In genomic region chr13:32272021-32272695, GRCh38 we compare ENCODE assay signal across 29 cellular contexts. TPM values are rescaled to one million over a fixed set of nuclear protein-coding genes. Genes with fewer than 3 reads are reported as not detected.
A peak's percentile ranks its signal among the peaks of the same experiment; 100 is the strongest.
DNase-seq lines count a peak whose midpoint lies in the region; FAIRE-seq and TF ChIP-seq lines count a peak whose summit lies in the region.
"Had no signal": no experiment of that assay in that cellular context is flagged by ENCODE, and none has a peak within 500 bp of the region (broad histone marks: within the 10 kb centered on the region; RNA-seq: fewer than 3 reads in every experiment).

No MANE protein-coding gene starts in this region.

- no peak for DNase-seq in activated CD4-positive, alpha-beta T cell treated with anti-CD3 and anti-CD28 coated beads, Interleukin-2, amount 10 ng/mL, durations not matched to agents 24 days and 14 days
- DNase-seq in activated CD4-positive, alpha-beta T cell treated with anti-CD3 and anti-CD28 coated beads for 1 hour = no peak
- DNase-seq in GM18507 (ENCODE audit: extremely low spot score, insufficient read length, low read depth) (no peak), fibroblast of mammary gland (ENCODE audit: low read depth) (peak; percentile 10), nucleus accumbens (lab: John Stamatoyannopoulos, UW) (no peak), GM03348 (ENCODE audit: low spot score) (no peak)
- DNase-seq in activated T-helper 2 cell treated with anti-CD3 and anti-CD28 coated beads, Interferon-gamma antibody, Interleukin-2, Interleukin-4, amounts not matched to agents 10 μg/mL and 5 μg/mL and 100 μg/mL, durations not matched to agents 14 hours and 24 hours and 36 hours (ENCODE audit: low spot score) = no peak
- DNase-seq in stimulated activated CD4-positive, alpha-beta T cell treated with anti-CD3 and anti-CD28 coated beads, Interleukin-1b, Interleukin-23, amount 100 ng/mL, for 48 hours = no peak
- DNase-seq: activated effector memory CD4-positive, alpha-beta T cell treated with Interleukin-2 at 50 U/mL for 16 hours; CD4-positive, alpha-beta memory T cell; DMS 273 treated with DMSO at 0.1 percent for 48 hours; effector memory CD8-positive, alpha-beta T cell; kidney; NCI-H2081 treated with DMSO at 0.1 percent for 48 hours; NCI-H82; stimulated activated CD4-positive, alpha-beta T cell treated with anti-CD3 and anti-CD28 coated beads, Interleukin-2, amount 100 ng/mL, for 24 hours; T-helper 9 cell had no signal

- H3K4me3 Mint-ChIP-seq in activated CD4-positive, alpha-beta T cell treated with anti-CD3 and anti-CD28 coated beads, Interleukin-2, amount 10 ng/mL, durations not matched to agents 24 days and 14 days = no peak overlapping the region
- no peak overlapping the region for H3K4me3 Mint-ChIP-seq in activated T-helper 2 cell treated with anti-CD3 and anti-CD28 coated beads, Interferon-gamma antibody, Interleukin-2, Interleukin-4, amounts not matched to agents 10 μg/mL and 5 μg/mL and 100 μg/mL, durations not matched to agents 14 hours and 24 hours and 36 hours (ENCODE audit: low read depth)
- H3K4me3 Mint-ChIP-seq: brain; CD4-positive, alpha-beta memory T cell; effector memory CD8-positive, alpha-beta T cell; IgD-negative memory B cell; neural progenitor cell had no signal

- peaks cover 7% of the 10 kb centered on the region for H3K36me3 Mint-ChIP-seq in activated CD4-positive, alpha-beta T cell treated with anti-CD3 and anti-CD28 coated beads, Interleukin-2, amount 10 ng/mL, durations not matched to agents 24 days and 14 days (ENCODE audit: low read depth)
- H3K36me3 Mint-ChIP-seq in activated T-helper 2 cell treated with anti-CD3 and anti-CD28 coated beads, Interferon-gamma antibody, Interleukin-2, Interleukin-4, amounts not matched to agents 10 μg/mL and 5 μg/mL and 100 μg/mL, durations not matched to agents 14 hours and 24 hours and 36 hours (ENCODE audit: low read depth) = peaks cover 5% of the 10 kb centered on the region
- H3K36me3 Mint-ChIP-seq: neural progenitor cell had no signal

- H3K4me1 Mint-ChIP-seq in activated CD4-positive, alpha-beta T cell treated with anti-CD3 and anti-CD28 coated beads, Interleukin-2, amount 10 ng/mL, durations not matched to agents 24 days and 14 days = peaks cover 6% of the 10 kb centered on the region
- H3K4me1 Mint-ChIP-seq in activated T-helper 2 cell treated with anti-CD3 and anti-CD28 coated beads, Interferon-gamma antibody, Interleukin-2, Interleukin-4, amounts not matched to agents 10 μg/mL and 5 μg/mL and 100 μg/mL, durations not matched to agents 14 hours and 24 hours and 36 hours (ENCODE audit: low read depth) = peaks cover 5% of the 10 kb centered on the region
- H3K4me1 Mint-ChIP-seq: brain, IgD-negative memory B cell had no signal

- no peaks in the 10 kb centered on the region for H3K27me3 Mint-ChIP-seq in activated CD4-positive, alpha-beta T cell treated with anti-CD3 and anti-CD28 coated beads, Interleukin-2, amount 10 ng/mL, durations not matched to agents 24 days and 14 days
- no peaks in the 10 kb centered on the region for H3K27me3 Mint-ChIP-seq in activated T-helper 2 cell treated with anti-CD3 and anti-CD28 coated beads, Interferon-gamma antibody, Interleukin-2, Interleukin-4, amounts not matched to agents 10 μg/mL and 5 μg/mL and 100 μg/mL, durations not matched to agents 14 hours and 24 hours and 36 hours (ENCODE audit: low read depth)
- H3K27me3 Mint-ChIP-seq: brain; CD4-positive, alpha-beta memory T cell; IgD-negative memory B cell had no signal

- TF ChIP-seq CTCF in fibroblast of mammary gland (conservative IDR thresholded peaks at IDR 0.05; ENCODE audit: control insufficient read depth, insufficient read depth, low read depth, low read length) = no peak

- H3K27ac Mint-ChIP-seq in activated CD4-positive, alpha-beta T cell treated with anti-CD3 and anti-CD28 coated beads, Interleukin-2, amount 10 ng/mL, durations not matched to agents 24 days and 14 days = peak overlapping the region; percentile 37
- peak overlapping the region; percentile 62 for H3K27ac Mint-ChIP-seq in activated T-helper 2 cell treated with anti-CD3 and anti-CD28 coated beads, Interferon-gamma antibody, Interleukin-2, Interleukin-4, amounts not matched to agents 10 μg/mL and 5 μg/mL and 100 μg/mL, durations not matched to agents 14 hours and 24 hours and 36 hours
- H3K27ac Mint-ChIP-seq: brain; CD4-positive, alpha-beta memory T cell; effector memory CD8-positive, alpha-beta T cell; neural progenitor cell had no signal

- no peaks in the 10 kb centered on the region for H3K9me3 Mint-ChIP-seq in activated CD4-positive, alpha-beta T cell treated with anti-CD3 and anti-CD28 coated beads, Interleukin-2, amount 10 ng/mL, durations not matched to agents 24 days and 14 days
- no peaks in the 10 kb centered on the region for H3K9me3 Mint-ChIP-seq in activated T-helper 2 cell treated with anti-CD3 and anti-CD28 coated beads, Interferon-gamma antibody, Interleukin-2, Interleukin-4, amounts not matched to agents 10 μg/mL and 5 μg/mL and 100 μg/mL, durations not matched to agents 14 hours and 24 hours and 36 hours
- H3K9me3 Mint-ChIP-seq: CD4-positive, alpha-beta memory T cell; effector memory CD8-positive, alpha-beta T cell; IgD-negative memory B cell had no signal

- peak; percentile 12 for FAIRE-seq in GM18507 (lab: Jason Lieb, UNC)
- FAIRE-seq: colon, GM19239, kidney had no signal

- no peak overlapping the region for H3K4me3 ChIP-seq in fibroblast of mammary gland (ENCODE audit: control insufficient read depth, low read depth, low read length)
- H3K4me3 ChIP-seq: esophagus muscularis mucosa, lung, neural progenitor cell had no signal

- intact Hi-C loops in activated CD4-positive, alpha-beta T cell treated with anti-CD3 and anti-CD28 coated beads, Interleukin-2, amount 10 ng/mL, durations not matched to agents 24 days and 14 days (cut with micrococcal nuclease) = no loop called here
- intact Hi-C loops in activated T-helper 2 cell treated with anti-CD3 and anti-CD28 coated beads, Interferon-gamma antibody, Interleukin-2, Interleukin-4, amounts not matched to agents 10 μg/mL and 5 μg/mL and 100 μg/mL, durations not matched to agents 14 hours and 24 hours and 36 hours (cut with micrococcal nuclease) = loop anchor here (2.0 kb wide), 1 partner anchor 29 kb away; no protein-coding TSS in a partner anchor

RNA-seq across cellular contexts. Expression of gene ZAR1L, which starts 43.0 kb away (rescaled TPM):
- total RNA-seq in activated CD4-positive, alpha-beta T cell treated with anti-CD3 and anti-CD28 coated beads, Interleukin-2, amount 10 ng/mL, durations not matched to agents 24 days and 14 days = 0.19 TPM in 1 of 2 replicates, not detected in the other
- not detected in 2 replicates for total RNA-seq in activated T-helper 2 cell treated with anti-CD3 and anti-CD28 coated beads, Interferon-gamma antibody, Interleukin-2, Interleukin-4, amounts not matched to agents 10 μg/mL and 5 μg/mL and 100 μg/mL, durations not matched to agents 14 hours and 24 hours and 36 hours
- total RNA-seq: A172; activated CD8-positive, alpha-beta memory T cell treated with anti-CD3 and anti-CD28 coated beads for 36 hours; CD4-positive, alpha-beta memory T cell; esophagus muscularis mucosa; kidney; lung; M059J; skeletal muscle tissue; ureter had no signal

RNA-seq across cellular contexts. Expression of gene BRCA2, which starts 43.1 kb away (rescaled TPM):
- 23.1 and 24.7 TPM in 2 replicates for total RNA-seq in activated CD4-positive, alpha-beta T cell treated with anti-CD3 and anti-CD28 coated beads, Interleukin-2, amount 10 ng/mL, durations not matched to agents 24 days and 14 days
- total RNA-seq in activated T-helper 2 cell treated with anti-CD3 and anti-CD28 coated beads, Interferon-gamma antibody, Interleukin-2, Interleukin-4, amounts not matched to agents 10 μg/mL and 5 μg/mL and 100 μg/mL, durations not matched to agents 14 hours and 24 hours and 36 hours = 18.6 and 19.4 TPM in 2 replicates
